ENCODE assay signal across 8 cellular contexts in genomic region chr16:4682616-4683254, GRCh38. TPM values are rescaled to one million over a fixed set of nuclear protein-coding genes. Genes with fewer than 3 reads are reported as not detected.
A peak's percentile ranks its signal among the peaks of the same experiment; 100 is the strongest.
DNase-seq lines count a peak whose midpoint lies in the region; ATAC-seq and TF ChIP-seq lines count a peak whose summit lies in the region.

No MANE protein-coding gene starts in this region.

- H3K27ac Mint-ChIP-seq in HFFc6 = no peak overlapping the region

- H3K27me3 Mint-ChIP-seq in HFFc6 (ENCODE audit: insufficient read depth) = peaks cover 4% of the 10 kb centered on the region

- ATAC-seq in HG03432 (IDR thresholded peaks at IDR 0.05; ENCODE audit: unreplicated experiment) (no peak), GM18868 (IDR thresholded peaks at IDR 0.05; ENCODE audit: unreplicated experiment) (no peak)

- DNase-seq in A172 (ENCODE audit: low spot score) (peak; percentile 45), HFFc6 (no peak), activated T-cell treated with anti-CD3 and anti-CD28 coated beads for 48 hours (ENCODE audit: low read depth) (peak; percentile 59), hypothalamus (lab: John Stamatoyannopoulos, UW) (peak in 36 of 51 donors; percentile 4 to 75 (median 39)), NCI-H2227 (lab: John Stamatoyannopoulos, UW; ENCODE audit: unreplicated experiment) (no peak)
- peak; percentile 32 to 55 for DNase-seq in stimulated activated CD4-positive, alpha-beta T cell treated with anti-CD3 and anti-CD28 coated beads, Interleukin-4, amount 100 ng/mL, for 48 hours (ENCODE audit: low read depth in 2 of 2)

- no peaks in the 10 kb centered on the region for H3K9me3 Mint-ChIP-seq in HFFc6

- peaks cover 4% of the 10 kb centered on the region for H3K36me3 Mint-ChIP-seq in HFFc6 (ENCODE audit: low read depth)

- peak; percentile 62 for TF ChIP-seq CTCF in HFFc6 (IDR thresholded peaks at IDR 0.05)

- H3K4me3 Mint-ChIP-seq in HFFc6 = no peak overlapping the region

- H3K4me1 Mint-ChIP-seq in HFFc6 (ENCODE audit: low read depth) = no peaks in the 10 kb centered on the region

RNA-seq across cellular contexts. Expression of gene NUDT16L1, which starts 10.6 kb away (rescaled TPM):
- 52.4 and 64.6 TPM in 2 replicates for total RNA-seq in A172 (2014; rRNA removed; shearing (Covaris generic))
- 10 to 100 TPM; 33.2 to 41.8 (median 34.3) TPM for total RNA-seq in HFFc6 (2021; fragmentation: NEBNext Ultra II Directional; extraction: Animal tissue kit (Norgen Biotek cat#: 25700))

RNA-seq across cellular contexts. Expression of gene ANKS3, which starts 51.3 kb away (rescaled TPM):
- total RNA-seq in A172 (2014; rRNA removed; shearing (Covaris generic)) = 12.0 and 19.6 TPM in 2 replicates
- 10 to 100 TPM; 16.7 to 23.1 (median 19.7) TPM for total RNA-seq in HFFc6 (2021; fragmentation: NEBNext Ultra II Directional; extraction: Animal tissue kit (Norgen Biotek cat#: 25700))

RNA-seq across cellular contexts. Expression of gene DNAAF8, which starts 51.6 kb away (rescaled TPM):
- 1.7 and 5.2 TPM in 2 replicates for total RNA-seq in A172 (2014; rRNA removed; shearing (Covaris generic))
- 1 to 10 TPM; 1.1 to 2.8 (median 1.6) TPM for total RNA-seq in HFFc6 (2021; fragmentation: NEBNext Ultra II Directional; extraction: Animal tissue kit (Norgen Biotek cat#: 25700))

RNA-seq across cellular contexts. Expression of gene MGRN1, which starts 58.1 kb away (rescaled TPM):
- 28.0 and 28.2 TPM in 2 replicates for total RNA-seq in A172 (2014; rRNA removed; shearing (Covaris generic))
- total RNA-seq in HFFc6 (2021; fragmentation: NEBNext Ultra II Directional; extraction: Animal tissue kit (Norgen Biotek cat#: 25700)) = 10 to 100 TPM; 65.8 to 81.6 (median 69.1) TPM

Comparison
In these comparisons a context has a peak if more than half of its experiments do, and no peak if none do; other contexts are left out.
1. DNase-seq: peak in A172 (single experiment), activated T-cell treated with anti-CD3 and anti-CD28 coated beads for 48 hours (single experiment), hypothalamus (36 of 51) and stimulated activated CD4-positive, alpha-beta T cell treated with anti-CD3 and anti-CD28 coated beads, Interleukin-4, amount 100 ng/mL, for 48 hours (2 of 2); none in HFFc6 (single experiment) and NCI-H2227 (single experiment).